In genomic region chr17:78356163-78356713, GRCh38 we compare ENCODE assay signal across 8 cellular contexts. TPM values are rescaled to one million over a fixed set of nuclear protein-coding genes. Genes with fewer than 3 reads are reported as not detected.
DNase-seq lines count a peak whose midpoint lies in the region; ATAC-seq and TF ChIP-seq lines count a peak whose summit lies in the region.

No MANE protein-coding gene starts in this region.

- peaks cover 16% of the 10 kb centered on the region for H3K36me3 ChIP-seq in CD8-positive, alpha-beta T cell (ENCODE audit: insufficient read depth, low read length)

- H3K27ac Mint-ChIP-seq in CD8-positive, alpha-beta T cell = peak overlapping the region; percentile 93
- peak overlapping the region; percentile 94 for H3K27ac Mint-ChIP-seq in WTC11
- peak overlapping the region; percentile 93 to 98 (median 96) for H3K27ac Mint-ChIP-seq in naive B cell

- TF ChIP-seq CTCF in CD8-positive, alpha-beta T cell (IDR thresholded peaks at IDR 0.05) = no peak
- no peak for TF ChIP-seq CTCF in WTC11 (IDR thresholded peaks at IDR 0.05)

- no peaks in the 10 kb centered on the region for H3K9me3 ChIP-seq in CD8-positive, alpha-beta T cell (ENCODE audit: low read length)

- no peak overlapping the region for H3K4me3 ChIP-seq in CD8-positive, alpha-beta T cell (ENCODE audit: low read depth, low read length)

- no peaks in the 10 kb centered on the region for H3K27me3 ChIP-seq in CD8-positive, alpha-beta T cell (ENCODE audit: insufficient read depth, low read length)

- CTCF ChIA-PET in CD8-positive, alpha-beta T cell (lab: Charles Lee) = interaction anchor here (0.7 to 1.0 kb wide), 2 partner anchors 12 to 380 kb away, joined by 3 to 4 read pairs; no protein-coding TSS in a partner anchor
- CTCF ChIA-PET in WTC11 (lab: Charles Lee) = interaction anchor here (0.7 to 1.5 kb wide), 6 partner anchors 9 to 105 kb away, joined by 3 to 10 read pairs (median 4); no protein-coding TSS in a partner anchor

- H3K27ac ChIP-seq in CD8-positive, alpha-beta T cell (ENCODE audit: low read depth, low read length) = peak overlapping the region; percentile 50
- no peak overlapping the region for H3K27ac ChIP-seq in caudate nucleus (ENCODE audit: low read depth, low read length)

- H3K9me3 Mint-ChIP-seq in CD8-positive, alpha-beta T cell = no peaks in the 10 kb centered on the region
- no peaks in the 10 kb centered on the region for H3K9me3 Mint-ChIP-seq in WTC11
- no peaks in the 10 kb centered on the region for H3K9me3 Mint-ChIP-seq in naive B cell

- intact Hi-C loops in CD8-positive, alpha-beta T cell (cut with DNase I, micrococcal nuclease) = loop anchor here (1.0 to 2.0 kb wide), 4 partner anchors 13 to 227 kb away; partner anchors contain the start of gene TMC6 (in 1 of the 2)

- peaks cover 21% of the 10 kb centered on the region for H3K36me3 Mint-ChIP-seq in CD8-positive, alpha-beta T cell
- H3K36me3 Mint-ChIP-seq in WTC11 = peaks cover 6% of the 10 kb centered on the region
- no peaks in the 10 kb centered on the region for H3K36me3 Mint-ChIP-seq in naive B cell

- peaks cover 66% of the 10 kb centered on the region for H3K4me1 ChIP-seq in CD8-positive, alpha-beta T cell (ENCODE audit: insufficient read depth, low read length)

- H3K27me3 Mint-ChIP-seq in CD8-positive, alpha-beta T cell (ENCODE audit: low read depth) = no peaks in the 10 kb centered on the region
- H3K27me3 Mint-ChIP-seq in WTC11 (ENCODE audit: low read depth) (peaks cover 23% of the 10 kb centered on the region), naive B cell (peaks cover 0 to 21% (median 0%) of the 10 kb centered on the region in 3 donors)

- DNase-seq in CD8-positive, alpha-beta T cell = peak; percentile 69 to 96 (median 79)
- DNase-seq in HT1080 (ENCODE audit: low read depth) (peak; percentile 91), WTC11 (ENCODE audit: low spot score) (peak; percentile 66), caudate nucleus (lab: John Stamatoyannopoulos, UW) (peak in 41 of 61 donors; percentile 16 to 87 (median 50)), naive B cell (peak; percentile 89), NCI-H1417 (lab: John Stamatoyannopoulos, UW) (no peak)
- DNase-seq in stimulated activated naive CD4-positive, alpha-beta T cell (lab: John Stamatoyannopoulos, UW) = peak; percentile 71 to 95 (median 91)

- POLR2A ChIA-PET in CD8-positive, alpha-beta T cell (lab: Charles Lee) = interaction anchor here (0.6 to 1.0 kb wide), 6 partner anchors 9 to 43 kb away, joined by 3 to 4 read pairs (median 3); no protein-coding TSS in a partner anchor
- POLR2A ChIA-PET in WTC11 (lab: Charles Lee) = interaction anchor here (0.9 to 1.5 kb wide), 3 partner anchors 10 to 105 kb away, joined by 3 to 7 read pairs (median 3); no protein-coding TSS in a partner anchor

- H3K4me1 Mint-ChIP-seq in CD8-positive, alpha-beta T cell (ENCODE audit: low read depth) = peaks cover 65% of the 10 kb centered on the region
- H3K4me1 Mint-ChIP-seq in WTC11 = peaks cover 70% of the 10 kb centered on the region
- H3K4me1 Mint-ChIP-seq in naive B cell = peaks cover 30 to 63% (median 47%) of the 10 kb centered on the region in 3 donors

- peak overlapping the region; percentile 59 for H3K4me3 Mint-ChIP-seq in CD8-positive, alpha-beta T cell
- peak overlapping the region; percentile 43 for H3K4me3 Mint-ChIP-seq in WTC11
- H3K4me3 Mint-ChIP-seq in naive B cell = peak overlapping the region; percentile 27 to 80 (median 66)

- ATAC-seq in CD8-positive, alpha-beta T cell = peak; percentile 68
- ATAC-seq in GM21390 (IDR thresholded peaks at IDR 0.05; ENCODE audit: unreplicated experiment) = peak; percentile 50
- ATAC-seq in WTC11 = peak; percentile 1
- ATAC-seq in naive B cell (ENCODE audit: low read depth in 2 of 2) = peak; percentile 76 to 77

TF ChIP-seq in WTC11, 78 proteins besides CTCF, POLR2A, EP300 and RAD21 (continues in another document):
- TF ChIP-seq CREM (CRISPR knock-in tag; IDR thresholded peaks at IDR 0.05) (no peak), ZNF423 (CRISPR knock-in tag; IDR thresholded peaks at IDR 0.05) (no peak), ZNF232 (CRISPR knock-in tag; IDR thresholded peaks at IDR 0.05) (no peak), MXD4 (CRISPR knock-in tag; IDR thresholded peaks at IDR 0.05; ENCODE audit: borderline replicate concordance) (no peak), ZNF219 (CRISPR knock-in tag; IDR thresholded peaks at IDR 0.05; ENCODE audit: borderline replicate concordance) (no peak), NR2C2 (CRISPR knock-in tag; IDR thresholded peaks at IDR 0.05) (peak; percentile 64; the same call in 1 of the 2 replicates), ZNF425 (CRISPR knock-in tag; conservative IDR thresholded peaks at IDR 0.05) (no peak), TEAD4 (CRISPR knock-in tag; IDR thresholded peaks at IDR 0.05) (no peak), ZNF263 (CRISPR knock-in tag; IDR thresholded peaks at IDR 0.05; ENCODE audit: low read depth) (peak; percentile 40; the same call in 1 of the 2 replicates), SP1 (CRISPR knock-in tag; conservative IDR thresholded peaks at IDR 0.05) (peak; percentile 58; the same call in 1 of the 2 replicates), IRF2 (CRISPR knock-in tag; IDR thresholded peaks at IDR 0.05; ENCODE audit: borderline replicate concordance, low read depth) (no peak), GRHL2 (CRISPR knock-in tag; IDR thresholded peaks at IDR 0.05; ENCODE audit: insufficient replicate concordance, severe bottlenecking) (no peak), TEAD1 (CRISPR knock-in tag; IDR thresholded peaks at IDR 0.05) (peak; percentile 34; the same call in 1 of the 2 replicates), NR1H2 (CRISPR knock-in tag; IDR thresholded peaks at IDR 0.05) (no peak), MLX (CRISPR knock-in tag; IDR thresholded peaks at IDR 0.05) (no peak), EMX1 (CRISPR knock-in tag; IDR thresholded peaks at IDR 0.05) (no peak), FOXK1 (CRISPR knock-in tag; IDR thresholded peaks at IDR 0.05) (peak; percentile 24; the same call in 1 of the 2 replicates), ETV6 (CRISPR knock-in tag; IDR thresholded peaks at IDR 0.05) (peak; percentile 71; the same call in 1 of the 2 replicates), RELA (CRISPR knock-in tag; IDR thresholded peaks at IDR 0.05; ENCODE audit: borderline replicate concordance) (no peak), NFATC4 (CRISPR knock-in tag; IDR thresholded peaks at IDR 0.05) (no peak), NFE2L1 (CRISPR knock-in tag; IDR thresholded peaks at IDR 0.05) (0 out of 2 replicates have a peak, but pooled peaks have one; percentile 48), ZNF671 (CRISPR knock-in tag; IDR thresholded peaks at IDR 0.05) (no peak), GABPB1 (CRISPR knock-in tag; IDR thresholded peaks at IDR 0.05) (no peak), FOXJ3 (CRISPR knock-in tag; IDR thresholded peaks at IDR 0.05; ENCODE audit: borderline replicate concordance) (no peak), ZBTB43 (CRISPR knock-in tag; IDR thresholded peaks at IDR 0.05) (no peak), SMAD4 (CRISPR knock-in tag; IDR thresholded peaks at IDR 0.05) (no peak), SMAD3 (CRISPR knock-in tag; IDR thresholded peaks at IDR 0.05; ENCODE audit: borderline replicate concordance) (no peak)

RNA-seq across cellular contexts. Expression of gene SOCS3, which starts 3.6 kb away (rescaled TPM):
- total RNA-seq in CD8-positive, alpha-beta T cell = 100 to 1,000 TPM; 279 to 283 TPM
- total RNA-seq in HT1080 (2014; rRNA removed; shearing (Covaris generic)) = 22.9 and 27.4 TPM in 2 replicates
- 17.3 and 19.7 TPM in 2 replicates for polyA plus RNA-seq in HT1080 (2015; cell fraction: cytosol; rRNA removed)
- polyA plus RNA-seq in HT1080 (2015; cell fraction: nucleus; rRNA removed) = 22.0 and 24.1 TPM in 2 replicates
- total RNA-seq in WTC11 (2021) = 23.8 to 24.6 TPM (median 24.2 TPM) in 3 replicates
- 10 to 100 TPM in 4 of 6 donors, 1 to 10 TPM in 2; 4.7 to 29.1 (median 15.2) TPM for polyA plus RNA-seq in naive B cell (ENCODE audit: low read depth in 6 of 6)

RNA-seq across cellular contexts. Expression of gene PGS1, which starts 22.2 kb away (rescaled TPM):
- total RNA-seq in CD8-positive, alpha-beta T cell = 10 to 100 TPM; 34.6 to 36.3 TPM
- total RNA-seq in HT1080 (2014; rRNA removed; shearing (Covaris generic)) = 27.6 and 38.0 TPM in 2 replicates
- 25.5 and 33.9 TPM in 2 replicates for polyA plus RNA-seq in HT1080 (2015; cell fraction: cytosol; rRNA removed)
- polyA plus RNA-seq in HT1080 (2015; cell fraction: nucleus; rRNA removed) = 123 and 124 TPM in 2 replicates
- total RNA-seq in WTC11 (2021) = 45.4 to 51.4 TPM (median 47.0 TPM) in 3 replicates
- polyA plus RNA-seq in naive B cell (ENCODE audit: low read depth in 6 of 6) = 10 to 100 TPM; 23.9 to 50.1 (median 29.8) TPM

Comparison
In these comparisons a context has a peak if more than half of its experiments do, and no peak if none do; other contexts are left out.
1. ATAC-seq: peak in every context shown above with its lines; median percentile 76 in naive B cell; 68 in CD8-positive, alpha-beta T cell; 50 in GM21390; 1 in WTC11.
2. DNase-seq: peak in CD8-positive, alpha-beta T cell (7 of 7), HT1080 (single experiment), WTC11 (single experiment), caudate nucleus (41 of 61), naive B cell (single experiment) and stimulated activated naive CD4-positive, alpha-beta T cell (6 of 6); none in NCI-H1417 (0 of 3).
3. Peak in every context shown above with its lines, with median percentiles within 50 percentile points of each other: H3K27ac Mint-ChIP-seq and H3K4me3 Mint-ChIP-seq.